ENCODE assay signal across 11 cellular contexts in genomic region chr2:111226797-111227700, GRCh38.
A peak's percentile ranks its signal among the peaks of the same experiment; 100 is the strongest.
DNase-seq lines count a peak whose midpoint lies in the region; TF ChIP-seq lines count a peak whose summit lies in the region.
"Had no signal": no experiment of that assay in that cellular context is flagged by ENCODE, and none has a peak within 500 bp of the region (broad histone marks: within the 10 kb centered on the region; RNA-seq: fewer than 3 reads in every experiment).

No MANE protein-coding gene starts in this region.

- H2BK5ac ChIP-seq in neuronal stem cell (ENCODE audit: low read length), result no peak overlapping the region

- H4K91ac ChIP-seq in neuronal stem cell (ENCODE audit: low read depth, low read length, poor library complexity), result no peak overlapping the region

- H3K27me3 Mint-ChIP-seq in activated CD4-positive, alpha-beta T cell treated with anti-CD3 and anti-CD28 coated beads, Interleukin-2, amount 10 ng/mL, durations not matched to agents 24 days and 14 days, result peaks cover 17% of the 10 kb centered on the region
- H3K27me3 Mint-ChIP-seq in CD8-positive, alpha-beta memory T cell, result peaks cover 6 to 7% of the 10 kb centered on the region in 2 donors

- no peak overlapping the region for H4K8ac ChIP-seq in neuronal stem cell (ENCODE audit: low read depth, low read length)

- no peak overlapping the region for H3K9ac ChIP-seq in fibroblast of lung (ENCODE audit: insufficient read depth, low read length)
- no peak overlapping the region for H3K9ac ChIP-seq in neuronal stem cell (ENCODE audit: low read depth, low read length, poor library complexity)

- CTCF ChIA-PET in CD8-positive, alpha-beta memory T cell (lab: Charles Lee), result no interaction called here

- no peak overlapping the region for H2BK15ac ChIP-seq in neuronal stem cell (ENCODE audit: low read length)

- TF ChIP-seq POLR2A in thyroid gland (IDR thresholded peaks at IDR 0.05), result no peak

- H3K36me3 ChIP-seq in fibroblast of lung (ENCODE audit: control insufficient read depth, insufficient read depth, low read length) (peaks cover 2% of the 10 kb centered on the region), thyroid gland (no peaks in the 10 kb centered on the region), neuronal stem cell (replicated peaks in 1 of 2; ENCODE audit: control insufficient read depth in 2 of 2, insufficient read depth in 2 of 2, low read length in 2 of 2) (no peaks in the 10 kb centered on the region)
- no peaks in the 10 kb centered on the region for H3K36me3 ChIP-seq in CD8-positive, alpha-beta memory T cell (ENCODE audit: insufficient read depth, low read length)

- H3K79me2 ChIP-seq in fibroblast of lung (ENCODE audit: control insufficient read depth, insufficient read depth, low read length), result no peaks in the 10 kb centered on the region
- H3K79me2 ChIP-seq: hepatocyte had no signal

- no peak overlapping the region for H3K18ac ChIP-seq in neuronal stem cell (ENCODE audit: low read length)

- H2AK5ac ChIP-seq in neuronal stem cell (ENCODE audit: low read depth, low read length), result no peak overlapping the region

- no peaks in the 10 kb centered on the region for H4K20me1 ChIP-seq in fibroblast of lung (ENCODE audit: control insufficient read depth, extremely low read depth, insufficient read depth, low read length)

- H3K79me1 ChIP-seq in neuronal stem cell (ENCODE audit: low read depth, low read length), result no peaks in the 10 kb centered on the region

- H3K14ac ChIP-seq in neuronal stem cell (ENCODE audit: low read length), result no peak overlapping the region

- H3K4me1 ChIP-seq in fibroblast of lung (ENCODE audit: control insufficient read depth, extremely low read depth, insufficient read depth, low read length) (peaks cover 4% of the 10 kb centered on the region), thyroid gland (peaks cover 24 to 34% of the 10 kb centered on the region in 2 donors), neuronal stem cell (ENCODE audit: control insufficient read depth in 2 of 2, insufficient read depth in 1 of 2, low read depth in 1 of 2, low read length in 2 of 2) (peaks cover 0 to 9% of the 10 kb centered on the region in 2 donors)
- no peaks in the 10 kb centered on the region for H3K4me1 ChIP-seq in CD8-positive, alpha-beta memory T cell (ENCODE audit: insufficient read depth, low read length)

- H3K4me2 ChIP-seq in fibroblast of lung (ENCODE audit: extremely low read depth, insufficient read depth, low read length) (no peak overlapping the region), neuronal stem cell (ENCODE audit: insufficient read depth, low read length, poor library complexity, severe bottlenecking) (no peak overlapping the region)
- H3K4me2 ChIP-seq: hepatocyte had no signal

- WGBS in thyroid gland, 2 donors, result 74 to 75% methylated on average over 6 of the region's 6 CpGs
- WGBS in neuronal stem cell (ENCODE audit: extremely low coverage in 2 of 2, insufficient read length in 2 of 2, insufficient replicate concordance in 1 of 2), 2 donors, result no CpG with 5 or more reads among the region's 6 CpGs

- no peak overlapping the region for H3K23ac ChIP-seq in neuronal stem cell (ENCODE audit: low read depth, low read length, poor library complexity)

- H3K9me3 Mint-ChIP-seq in activated CD4-positive, alpha-beta T cell treated with anti-CD3 and anti-CD28 coated beads, Interleukin-2, amount 10 ng/mL, durations not matched to agents 24 days and 14 days, result peaks cover 34% of the 10 kb centered on the region
- peaks cover 7 to 13% (median 10%) of the 10 kb centered on the region in 5 donors for H3K9me3 Mint-ChIP-seq in CD8-positive, alpha-beta memory T cell

- no peak for DNase-seq in activated CD4-positive, alpha-beta T cell treated with anti-CD3 and anti-CD28 coated beads, Interleukin-2, amount 10 ng/mL, durations not matched to agents 24 days and 14 days
- DNase-seq in activated CD4-positive, alpha-beta T cell treated with anti-CD3 and anti-CD28 coated beads, Interleukin-2, amount 50 U/mL, for 48 hours, result no peak
- DNase-seq in OCI-M1 (lab: John Stamatoyannopoulos, UW), result peak; percentile 60
- DNase-seq in fibroblast of lung (ENCODE audit: low read depth in 2 of 2), result peak; percentile 61 to 79
- no peak for DNase-seq in thyroid gland
- DNase-seq in CD8-positive, alpha-beta memory T cell, result no peak
- DNase-seq in neuronal stem cell (ENCODE audit: low spot score), result no peak
- no peak for DNase-seq in stimulated activated CD4-positive, alpha-beta T cell treated with anti-CD3 and anti-CD28 coated beads, Interleukin-4, amount 100 ng/mL, for 24 hours
- DNase-seq: NCI-H1436, right cardiac atrium had no signal

- H2BK120ac ChIP-seq in neuronal stem cell (ENCODE audit: low read depth, low read length), result no peak overlapping the region

- no peaks in the 10 kb centered on the region for H3K27me3 ChIP-seq in fibroblast of lung (ENCODE audit: control insufficient read depth, insufficient read depth, low read length)
- no peaks in the 10 kb centered on the region for H3K27me3 ChIP-seq in thyroid gland
- no peaks in the 10 kb centered on the region for H3K27me3 ChIP-seq in CD8-positive, alpha-beta memory T cell (ENCODE audit: insufficient read depth, low read length, poor library complexity, severe bottlenecking)
- H3K27me3 ChIP-seq in neuronal stem cell (ENCODE audit: control insufficient read depth in 3 of 3, insufficient read depth in 3 of 3, low read depth in 1 of 3, low read length in 3 of 3), result no peaks in the 10 kb centered on the region
- H3K27me3 ChIP-seq: hepatocyte had no signal

- H3K27ac Mint-ChIP-seq in activated CD4-positive, alpha-beta T cell treated with anti-CD3 and anti-CD28 coated beads, Interleukin-2, amount 10 ng/mL, durations not matched to agents 24 days and 14 days, result peak overlapping the region; percentile 9
- H3K27ac Mint-ChIP-seq in CD8-positive, alpha-beta memory T cell, result no peak overlapping the region

- TF ChIP-seq CTCF in fibroblast of lung (conservative IDR thresholded peaks at IDR 0.05 in 1 of 2, IDR thresholded peaks at IDR 0.05 in 1 of 2; ENCODE audit: low read depth in 1 of 2, low read length in 2 of 2) (no peak), thyroid gland (IDR thresholded peaks at IDR 0.05) (no peak)

- H3K4ac ChIP-seq in neuronal stem cell (ENCODE audit: low read length), result no peak overlapping the region

- POLR2A ChIA-PET in CD8-positive, alpha-beta memory T cell (lab: Charles Lee), result no interaction called here

- no peak overlapping the region for H2BK12ac ChIP-seq in neuronal stem cell (ENCODE audit: low read length)

- H2AFZ ChIP-seq in fibroblast of lung (ENCODE audit: low read length), result no peak overlapping the region
- H2AFZ ChIP-seq in neuronal stem cell (ENCODE audit: low read length), result no peak overlapping the region
- H2AFZ ChIP-seq: hepatocyte had no signal

- peaks cover 32% of the 10 kb centered on the region for H3K36me3 Mint-ChIP-seq in activated CD4-positive, alpha-beta T cell treated with anti-CD3 and anti-CD28 coated beads, Interleukin-2, amount 10 ng/mL, durations not matched to agents 24 days and 14 days (ENCODE audit: low read depth)
- H3K36me3 Mint-ChIP-seq in CD8-positive, alpha-beta memory T cell, result peaks cover 0 to 25% (median 5%) of the 10 kb centered on the region in 3 donors

- intact Hi-C loops in activated CD4-positive, alpha-beta T cell treated with anti-CD3 and anti-CD28 coated beads, Interleukin-2, amount 10 ng/mL, durations not matched to agents 24 days and 14 days (cut with micrococcal nuclease), result no loop called here
- intact Hi-C loops in thyroid gland (cut with DNase I), result no loop called here

- H3K4me3 ChIP-seq in fibroblast of lung (replicated peaks in 1 of 4; ENCODE audit: control extremely low read depth in 1 of 4, insufficient read depth in 1 of 4, low read depth in 3 of 4, low read length in 4 of 4) (no peak overlapping the region), thyroid gland (replicated peaks in 1 of 3) (no peak overlapping the region), neuronal stem cell (ENCODE audit: low read length in 2 of 2) (no peak overlapping the region)
- no peak overlapping the region for H3K4me3 ChIP-seq in CD8-positive, alpha-beta memory T cell (ENCODE audit: low read length)
- H3K4me3 ChIP-seq: hepatocyte had no signal

- no peaks in the 10 kb centered on the region for H3K9me3 ChIP-seq in fibroblast of lung (ENCODE audit: control insufficient read depth, insufficient read depth, low read depth, low read length)
- H3K9me3 ChIP-seq in thyroid gland, result no peaks in the 10 kb centered on the region
- no peaks in the 10 kb centered on the region for H3K9me3 ChIP-seq in CD8-positive, alpha-beta memory T cell (ENCODE audit: low read length)
- peaks cover 9 to 36% of the 10 kb centered on the region in 2 donors for H3K9me3 ChIP-seq in neuronal stem cell (replicated peaks in 1 of 2; ENCODE audit: control insufficient read depth in 2 of 2, insufficient read depth in 1 of 2, low read depth in 1 of 2, low read length in 2 of 2)

- H3K4me1 Mint-ChIP-seq in activated CD4-positive, alpha-beta T cell treated with anti-CD3 and anti-CD28 coated beads, Interleukin-2, amount 10 ng/mL, durations not matched to agents 24 days and 14 days, result peaks cover 8% of the 10 kb centered on the region
- no peaks in the 10 kb centered on the region for H3K4me1 Mint-ChIP-seq in CD8-positive, alpha-beta memory T cell

- H3K27ac ChIP-seq in fibroblast of lung (ENCODE audit: insufficient read depth, low read length), result no peak overlapping the region
- H3K27ac ChIP-seq in thyroid gland, result peak overlapping the region in 2 of 3 donors; percentile 60 to 70
- no peak overlapping the region for H3K27ac ChIP-seq in CD8-positive, alpha-beta memory T cell (ENCODE audit: low read depth, low read length)
- H3K27ac ChIP-seq in neuronal stem cell (replicated peaks; ENCODE audit: low read length), result no peak overlapping the region
- H3K27ac ChIP-seq: hepatocyte had no signal

- no peak overlapping the region for H3K4me3 Mint-ChIP-seq in activated CD4-positive, alpha-beta T cell treated with anti-CD3 and anti-CD28 coated beads, Interleukin-2, amount 10 ng/mL, durations not matched to agents 24 days and 14 days
- H3K4me3 Mint-ChIP-seq in CD8-positive, alpha-beta memory T cell, result no peak overlapping the region

Comparison
In these comparisons a context has a peak if more than half of its experiments do, and no peak if none do; other contexts are left out.
1. DNase-seq: peak in OCI-M1 (single experiment) and fibroblast of lung (2 of 2); none in activated CD4-positive, alpha-beta T cell treated with anti-CD3 and anti-CD28 coated beads, Interleukin-2, amount 10 ng/mL, durations not matched to agents 24 days and 14 days (single experiment), activated CD4-positive, alpha-beta T cell treated with anti-CD3 and anti-CD28 coated beads, Interleukin-2, amount 50 U/mL, for 48 hours (0 of 2), thyroid gland (0 of 2), CD8-positive, alpha-beta memory T cell (0 of 5), neuronal stem cell (single experiment) and stimulated activated CD4-positive, alpha-beta T cell treated with anti-CD3 and anti-CD28 coated beads, Interleukin-4, amount 100 ng/mL, for 24 hours (single experiment).
2. H3K27ac ChIP-seq: peak in thyroid gland (2 of 3); none in fibroblast of lung (single experiment), CD8-positive, alpha-beta memory T cell (single experiment) and neuronal stem cell (single experiment).